In genomic region chr5:34244281-34245031, GRCh38 we compare ENCODE assay signal across 8 cellular contexts.
DNase-seq lines count a peak whose midpoint lies in the region; ATAC-seq, FAIRE-seq and TF ChIP-seq lines count a peak whose summit lies in the region.
"Not testable (repeated sequence)": the region's sequence is repeated elsewhere in the genome, so short reads cannot be mapped to it uniquely, and the experiment has no call there.

No MANE protein-coding gene starts in this region.

- not testable (repeated sequence) for H3K9me3 ChIP-seq in A549

- FAIRE-seq in A549 (lab: Jason Lieb, UNC), result not testable (repeated sequence)

- H3K27ac Mint-ChIP-seq in WTC11, result peak overlapping the region; percentile 87
- peak overlapping the region; percentile 70 for H3K27ac Mint-ChIP-seq in activated naive CD8-positive, alpha-beta T cell treated with anti-CD3 and anti-CD28 coated beads, Interleukin-2, amount 50 U/mL, for 24 hours

- TF ChIP-seq EP300 in A549 (IDR thresholded peaks at IDR 0.05), result not testable (repeated sequence)

- peaks cover 21% of the 10 kb centered on the region for H3K4me1 Mint-ChIP-seq in WTC11
- H3K4me1 Mint-ChIP-seq in activated naive CD8-positive, alpha-beta T cell treated with anti-CD3 and anti-CD28 coated beads, Interleukin-2, amount 50 U/mL, for 24 hours, result peaks cover 13% of the 10 kb centered on the region

- not testable (repeated sequence) for H3K27me3 ChIP-seq in foreskin keratinocyte

- not testable (repeated sequence) for H3K4me1 ChIP-seq in A549, foreskin keratinocyte

- peak overlapping the region; percentile 63 for H3K4me2 ChIP-seq in A549

- in situ Hi-C loops in GM18951 (cut with MboI; ENCODE audit: low sequenced_read_pairs, unreplicated experiment), result not testable (repeated sequence)

- not testable (repeated sequence) for H3K9me3 Mint-ChIP-seq in WTC11; activated naive CD8-positive, alpha-beta T cell treated with anti-CD3 and anti-CD28 coated beads, Interleukin-2, amount 50 U/mL, for 24 hours

- WGBS in A549 (ENCODE audit: missing lambda C conversion rate), result 3% methylated on average over 3 of the region's 41 CpGs

- H3K4me3 Mint-ChIP-seq in WTC11, result peak overlapping the region; percentile 72
- H3K4me3 Mint-ChIP-seq in activated naive CD8-positive, alpha-beta T cell treated with anti-CD3 and anti-CD28 coated beads, Interleukin-2, amount 50 U/mL, for 24 hours, result peak overlapping the region; percentile 81

- H3K36me3 Mint-ChIP-seq in WTC11; activated naive CD8-positive, alpha-beta T cell treated with anti-CD3 and anti-CD28 coated beads, Interleukin-2, amount 50 U/mL, for 24 hours (ENCODE audit: low read depth): not testable (repeated sequence)

- peak in 1 of 2 experiments; percentile 58 for DNase-seq in A549 (ENCODE audit: low read depth in 1 of 2, low spot score in 1 of 2)
- DNase-seq in HT1080 (ENCODE audit: low read depth), result peak; percentile 48
- peak; percentile 64 for DNase-seq in WTC11 (ENCODE audit: low spot score)
- DNase-seq in activated naive CD8-positive, alpha-beta T cell treated with anti-CD3 and anti-CD28 coated beads, Interleukin-2, amount 50 U/mL, for 24 hours, result peak; percentile 72
- peak; percentile 18 to 34 for DNase-seq in foreskin keratinocyte
- peak; percentile 42 for DNase-seq in myocyte (ENCODE audit: low read depth)
- DNase-seq in stimulated activated CD4-positive, alpha-beta T cell treated with anti-CD3 and anti-CD28 coated beads, Interleukin-4, amount 100 ng/mL, for 1 hour, result peak; percentile 75

- not testable (repeated sequence) for H3K27me3 Mint-ChIP-seq in WTC11 (ENCODE audit: low read depth); activated naive CD8-positive, alpha-beta T cell treated with anti-CD3 and anti-CD28 coated beads, Interleukin-2, amount 50 U/mL, for 24 hours

- CTCF ChIA-PET in A549 (lab: Yijun Ruan, JAX); WTC11 (lab: Charles Lee): not testable (repeated sequence)

- H3K27ac ChIP-seq in A549, result peak overlapping the region; percentile 68 to 84
- not testable (repeated sequence) for H3K27ac ChIP-seq in foreskin keratinocyte

- POLR2A ChIA-PET in A549 (lab: Yijun Ruan, JAX); WTC11 (lab: Charles Lee): not testable (repeated sequence)

- TF ChIP-seq RAD21 in A549 (conservative IDR thresholded peaks at IDR 0.05 in 1 of 2, IDR thresholded peaks at IDR 0.05 in 1 of 2), result not testable (repeated sequence)

- TF ChIP-seq POLR2A in A549 (IDR thresholded peaks at IDR 0.05; ENCODE audit: low read length), result not testable (repeated sequence)
- peak; percentile 36 for TF ChIP-seq POLR2A in GM18951 (IDR thresholded peaks at IDR 0.05; ENCODE audit: extremely low read depth, insufficient read depth, insufficient read length)

- peak; percentile 68 to 97; a peak in 4 of 6 replicates for ATAC-seq in A549
- ATAC-seq in WTC11, result peak; percentile 26; the same call in 1 of the 2 replicates
- peak; percentile 92 for ATAC-seq in activated naive CD8-positive, alpha-beta T cell treated with anti-CD3 and anti-CD28 coated beads, Interleukin-2, amount 50 U/mL, for 24 hours
- ATAC-seq in foreskin keratinocyte, result peak; percentile 72

- not testable (repeated sequence) for TF ChIP-seq CTCF in A549 (IDR thresholded peaks at IDR 0.05); WTC11 (IDR thresholded peaks at IDR 0.05); foreskin keratinocyte (conservative IDR thresholded peaks at IDR 0.05)

- peak overlapping the region; percentile 44 for H3K4me3 ChIP-seq in A549

Comparison
In these comparisons a context has a peak if more than half of its experiments do, and no peak if none do; other contexts are left out.
1. ATAC-seq: peak in every context shown above with its lines; median percentile 92 in activated naive CD8-positive, alpha-beta T cell treated with anti-CD3 and anti-CD28 coated beads, Interleukin-2, amount 50 U/mL, for 24 hours; 82 in A549; 72 in foreskin keratinocyte; 26 in WTC11.